Comparison of ENCODE assay signal across 13 cellular contexts in the genomic region with DNA sequence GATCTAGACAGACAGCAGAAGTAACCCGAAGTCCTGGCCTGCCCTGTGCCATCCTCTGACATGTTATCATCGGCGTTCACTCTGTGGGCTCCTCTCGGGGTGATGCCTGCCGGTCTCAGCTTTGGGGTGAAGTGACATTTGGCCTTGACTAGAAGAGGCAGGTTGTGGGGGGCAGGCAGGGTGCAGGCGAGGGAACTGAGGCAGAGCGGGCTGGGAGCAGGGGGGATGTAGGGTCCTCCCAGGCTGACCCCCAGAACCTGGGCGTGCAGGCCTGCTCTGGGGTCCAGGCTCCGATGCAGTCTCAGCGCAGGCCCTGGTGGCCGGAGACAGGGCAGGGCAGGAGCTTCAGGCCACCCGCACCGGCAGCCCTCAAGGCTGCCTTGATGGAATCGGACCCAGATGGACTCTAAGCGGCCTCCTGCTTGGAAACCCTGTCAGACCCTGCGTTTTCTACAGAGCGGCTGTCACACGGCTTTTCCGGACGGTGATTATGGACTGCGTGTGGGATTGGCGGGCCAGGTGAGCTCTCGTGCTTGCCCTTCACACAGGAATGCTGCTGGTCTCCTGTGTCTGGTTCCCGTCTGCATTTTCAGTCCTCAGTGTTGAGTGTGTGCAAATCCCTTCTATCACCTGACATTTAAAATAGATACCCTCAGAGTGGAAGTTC. TPM values are rescaled to one million over a fixed set of nuclear protein-coding genes. Genes with fewer than 3 reads are reported as not detected.
DNase-seq lines count a peak whose midpoint lies in the region; ATAC-seq and TF ChIP-seq lines count a peak whose summit lies in the region.
"Had no signal": no experiment of that assay in that cellular context is flagged by ENCODE, and none has a peak within 500 bp of the region (broad histone marks: within the 10 kb centered on the region; RNA-seq: fewer than 3 reads in every experiment).

No MANE protein-coding gene starts in this region.

- H3K27ac ChIP-seq in CD4-positive, alpha-beta memory T cell (ENCODE audit: low read depth, low read length), result no peak overlapping the region
- H3K27ac ChIP-seq in adrenal gland (peak overlapping the region in 4 of 5 donors; percentile 25 to 87 (median 74)), left ventricle myocardium inferior (replicated peaks) (peak overlapping the region; percentile 84), rectal smooth muscle tissue (ENCODE audit: low read depth, low read length) (peak overlapping the region; percentile 67)
- H3K27ac ChIP-seq: HL-60, right lobe of liver had no signal

- peak overlapping the region in 5 of 8 donors; percentile 32 to 78 (median 54) for H3K4me3 Mint-ChIP-seq in CD4-positive, alpha-beta memory T cell

- no peaks in the 10 kb centered on the region for H3K36me3 Mint-ChIP-seq in CD4-positive, alpha-beta memory T cell
- H3K36me3 Mint-ChIP-seq: activated CD4-positive, alpha-beta memory T cell treated with anti-CD3 and anti-CD28 coated beads for 36 hours had no signal

- no peak overlapping the region for H3K27ac Mint-ChIP-seq in CD4-positive, alpha-beta memory T cell
- H3K27ac Mint-ChIP-seq: activated CD4-positive, alpha-beta memory T cell treated with anti-CD3 and anti-CD28 coated beads for 36 hours; CD4-positive, alpha-beta T cell had no signal

- no peaks in the 10 kb centered on the region for H3K9me3 ChIP-seq in CD4-positive, alpha-beta memory T cell (ENCODE audit: control insufficient read depth in 1 of 2, low read length in 2 of 2)
- no peaks in the 10 kb centered on the region for H3K9me3 ChIP-seq in adrenal gland (replicated peaks in 1 of 3)
- no peaks in the 10 kb centered on the region for H3K9me3 ChIP-seq in left ventricle myocardium inferior (replicated peaks)
- H3K9me3 ChIP-seq: right lobe of liver had no signal

- intact Hi-C loops in CD4-positive, alpha-beta memory T cell (cut with micrococcal nuclease), result no loop called here
- intact Hi-C loops in adrenal gland (cut with DNase I), result no loop called here
- intact Hi-C loops in left ventricle myocardium inferior (cut with micrococcal nuclease), result no loop called here

- no peak for DNase-seq in CD4-positive, alpha-beta memory T cell
- DNase-seq in adrenal gland, result peak in 1 of 7 donors; percentile 50
- no peak for DNase-seq in left ventricle myocardium inferior
- DNase-seq in NCI-H226, result no peak
- DNase-seq: activated CD4-positive, alpha-beta memory T cell treated with anti-CD3 and anti-CD28 coated beads for 36 hours; CD4-positive, alpha-beta T cell; NCI-H187 treated with DMSO at 0.1 percent for 48 hours had no signal

- TF ChIP-seq POLR2A in adrenal gland (IDR thresholded peaks at IDR 0.05), result no peak

- no peak overlapping the region for H3K4me3 ChIP-seq in CD4-positive, alpha-beta memory T cell (ENCODE audit: low read length in 2 of 2)
- H3K4me3 ChIP-seq in adrenal gland (peak overlapping the region in 1 of 4 donors; percentile 48), left ventricle myocardium inferior (peak overlapping the region; percentile 68), rectal smooth muscle tissue (ENCODE audit: low read length) (no peak overlapping the region)

- CTCF ChIA-PET in CD4-positive, alpha-beta memory T cell (lab: Charles Lee; ENCODE audit: partially characterized antibody), result no interaction called here

- no peaks in the 10 kb centered on the region for H3K4me1 ChIP-seq in CD4-positive, alpha-beta memory T cell (ENCODE audit: insufficient read depth, low read length)
- H3K4me1 ChIP-seq in adrenal gland (replicated peaks in 1 of 2), result peaks cover 0 to 12% of the 10 kb centered on the region in 2 donors
- peaks cover 34% of the 10 kb centered on the region for H3K4me1 ChIP-seq in left ventricle myocardium inferior
- peaks cover 7% of the 10 kb centered on the region for H3K4me1 ChIP-seq in rectal smooth muscle tissue (ENCODE audit: control insufficient read depth, insufficient read depth, low read length)

- no peaks in the 10 kb centered on the region for H3K36me3 ChIP-seq in CD4-positive, alpha-beta memory T cell (ENCODE audit: insufficient read depth, low read length)
- H3K36me3 ChIP-seq in adrenal gland (replicated peaks in 1 of 2) (no peaks in the 10 kb centered on the region), left ventricle myocardium inferior (no peaks in the 10 kb centered on the region), rectal smooth muscle tissue (ENCODE audit: control insufficient read depth, insufficient read depth, low read length) (no peaks in the 10 kb centered on the region)
- H3K36me3 ChIP-seq: right lobe of liver had no signal

- H3K9me3 Mint-ChIP-seq in CD4-positive, alpha-beta memory T cell, result no peaks in the 10 kb centered on the region
- H3K9me3 Mint-ChIP-seq: activated CD4-positive, alpha-beta memory T cell treated with anti-CD3 and anti-CD28 coated beads for 36 hours; CD4-positive, alpha-beta T cell had no signal

- no peaks in the 10 kb centered on the region for H3K27me3 ChIP-seq in CD4-positive, alpha-beta memory T cell (ENCODE audit: insufficient read depth, low read length)
- H3K27me3 ChIP-seq in adrenal gland (no peaks in the 10 kb centered on the region), left ventricle myocardium inferior (ENCODE audit: low read depth) (no peaks in the 10 kb centered on the region), rectal smooth muscle tissue (ENCODE audit: control insufficient read depth, insufficient read depth, low read length) (no peaks in the 10 kb centered on the region)
- H3K27me3 ChIP-seq: right lobe of liver had no signal

- WGBS in adrenal gland, 4 donors, result 83 to 90% (median 89%) methylated on average over 16 to 24 of the region's 24 CpGs

- no peak for TF ChIP-seq CTCF in adrenal gland (IDR thresholded peaks at IDR 0.05)
- no peak for TF ChIP-seq CTCF in left ventricle myocardium inferior (IDR thresholded peaks at IDR 0.05; ENCODE audit: borderline replicate concordance)

- peaks cover 7% of the 10 kb centered on the region in 2 donors for H3K27me3 Mint-ChIP-seq in CD4-positive, alpha-beta memory T cell

- ATAC-seq in HG03442 (IDR thresholded peaks at IDR 0.05; ENCODE audit: unreplicated experiment) (no peak), GM21723 (IDR thresholded peaks at IDR 0.05; ENCODE audit: unreplicated experiment) (no peak), HG03378 (IDR thresholded peaks at IDR 0.05; ENCODE audit: unreplicated experiment) (no peak)

- no peak overlapping the region for H3K9ac ChIP-seq in rectal smooth muscle tissue (ENCODE audit: low read length)

- H3K4me1 Mint-ChIP-seq in CD4-positive, alpha-beta memory T cell, result peaks cover 4 to 11% (median 7%) of the 10 kb centered on the region in 4 donors

- POLR2A ChIA-PET in CD4-positive, alpha-beta memory T cell (lab: Charles Lee; ENCODE audit: partially characterized antibody), result no interaction called here

RNA-seq across cellular contexts. Expression of gene JAKMIP3, which starts 0.8 kb away (rescaled TPM):
- total RNA-seq in CD4-positive, alpha-beta memory T cell, result under 1 TPM; 0.29 to 0.36 TPM
- under 1 TPM in 1 of 2 donors, not detected in 1; 0.03 TPM for polyA plus RNA-seq in CD4-positive, alpha-beta memory T cell
- 1 to 10 TPM in 1 of 8 donors, under 1 TPM in 7; 0.18 to 2.7 (median 0.74) TPM for total RNA-seq in adrenal gland
- 1 to 10 TPM in 2 of 3 donors, under 1 TPM in 1; 0.86 to 7.0 (median 2.1) TPM for polyA plus RNA-seq in adrenal gland
- total RNA-seq in left ventricle myocardium inferior, result 1.7 TPM
